In genomic region chr1:170377011-170377410, GRCh38 we compare ENCODE assay signal across 17 cellular contexts.
"Had no signal": no experiment of that assay in that cellular context is flagged by ENCODE, and none has a peak within 500 bp of the region (broad histone marks: within the 10 kb centered on the region; RNA-seq: fewer than 3 reads in every experiment).

No MANE protein-coding gene starts in this region.

- H3K36me3 ChIP-seq: right atrium auricular region, WERI-Rb-1 had no signal

- H3K27me3 ChIP-seq: right atrium auricular region, testis had no signal

- H3K9me3 ChIP-seq: right atrium auricular region, testis had no signal

- ATAC-seq: activated naive CD4-positive, alpha-beta T cell treated with anti-CD3 and anti-CD28 coated beads, Interleukin-2, amount 50 U/mL, for 72 hours; esophagus mucosa; left ventricle myocardium superior; stimulated activated effector memory CD8-positive, alpha-beta T cell treated with anti-CD3 and anti-CD28 coated beads, Interleukin-12 subunit alpha, Interleukin-12 subunit beta, amount 100 ng/mL, for 72 hours had no signal

- H3K4me1 ChIP-seq: testis had no signal

- DNase-seq: activated CD4-positive, alpha-beta T cell treated with anti-CD3 and anti-CD28 coated beads for 1 hour; activated CD8-positive, alpha-beta memory T cell treated with anti-CD3 and anti-CD28 coated beads for 24 hours; activated CD8-positive, alpha-beta memory T cell treated with anti-CD3 and anti-CD28 coated beads, Interleukin-2, amount 50 U/mL, for 48 hours; activated gamma-delta T cell treated with Interleukin-2 at 50 U/mL for 16 hours; effector CD8-positive, alpha-beta T cell; foreskin fibroblast; left ventricle myocardium superior; occipital lobe; stimulated activated CD4-positive, alpha-beta T cell treated with anti-CD3 and anti-CD28 coated beads, Interleukin-15, amount 100 ng/mL, for 24 hours; stimulated activated CD4-positive, alpha-beta T cell treated with anti-CD3 and anti-CD28 coated beads, Interleukin-4, amount 100 ng/mL, for 24 hours; testis; WERI-Rb-1 had no signal

- H3K4me3 ChIP-seq: right atrium auricular region, skin epidermis, testis had no signal

- H3K27ac ChIP-seq: right atrium auricular region, testis, WERI-Rb-1 had no signal
